In genomic region chr5:141003026-141003425, GRCh38 we compare ENCODE assay signal across 23 cellular contexts. TPM values are rescaled to one million over a fixed set of nuclear protein-coding genes. Genes with fewer than 3 reads are reported as not detected.
DNase-seq lines count a peak whose midpoint lies in the region; ATAC-seq and TF ChIP-seq lines count a peak whose summit lies in the region.
"Had no signal": no experiment of that assay in that cellular context is flagged by ENCODE, and none has a peak within 500 bp of the region (broad histone marks: within the 10 kb centered on the region; RNA-seq: fewer than 3 reads in every experiment).

No MANE protein-coding gene starts in this region.

- H2BK12ac ChIP-seq in trophoblast cell (ENCODE audit: low read length) = peak overlapping the region; percentile 50

- H3K4me1 ChIP-seq in trophoblast cell (ENCODE audit: control insufficient read depth in 1 of 2, insufficient read depth in 2 of 2, low read length in 2 of 2) = peaks cover 6% of the 10 kb centered on the region in 2 experiments
- H3K4me1 ChIP-seq: BLaER1, Caco-2 had no signal

- no peak overlapping the region for H3K4me2 ChIP-seq in trophoblast cell (ENCODE audit: low read length)
- H3K4me2 ChIP-seq: BLaER1 had no signal

- H3K27ac ChIP-seq in WERI-Rb-1 (peak overlapping the region; percentile 97), trophoblast cell (ENCODE audit: low read depth, low read length) (no peak overlapping the region)
- H3K27ac ChIP-seq: BLaER1 had no signal

- no peak for TF ChIP-seq CTCF in WERI-Rb-1 (IDR thresholded peaks at IDR 0.05; ENCODE audit: low read depth, low read length)

- H3K79me1 ChIP-seq in trophoblast cell (ENCODE audit: low read length) = peaks cover 13% of the 10 kb centered on the region

- H4K8ac ChIP-seq in trophoblast cell (ENCODE audit: low read depth, low read length) = no peak overlapping the region

- peaks cover 1% of the 10 kb centered on the region for H3K79me2 ChIP-seq in trophoblast cell (ENCODE audit: control insufficient read depth, insufficient read depth, low read length, poor library complexity)

- H4K91ac ChIP-seq in trophoblast cell (ENCODE audit: low read depth, low read length) = no peak overlapping the region

- no peak overlapping the region for H2AK5ac ChIP-seq in trophoblast cell (ENCODE audit: low read length)

- H3K9ac ChIP-seq in trophoblast cell (ENCODE audit: low read length) = no peak overlapping the region
- H3K9ac ChIP-seq: BLaER1 had no signal

- peak; percentile 11 for DNase-seq in DMS79 treated with DMSO at 0.1 percent for 48 hours (lab: John Stamatoyannopoulos, UW)
- no peak for DNase-seq in DMS79 (lab: John Stamatoyannopoulos, UW)
- DNase-seq in MG63 = peak; percentile 14
- no peak for DNase-seq in WERI-Rb-1
- DNase-seq in trophoblast cell = no peak
- no peak for DNase-seq in GM19240 (ENCODE audit: insufficient read length, low spot score)
- no peak for DNase-seq in COLO829 (ENCODE audit: low spot score)
- DNase-seq: activated B cell treated with CpG ODN at 0.5 μM for 24 hours; activated CD4-positive, alpha-beta T cell treated with anti-CD3 and anti-CD28 coated beads, Interleukin-2, amount 50 U/mL, for 48 hours; activated CD8-positive, alpha-beta memory T cell treated with anti-CD3 and anti-CD28 coated beads, Interleukin-2, amount 50 U/mL, for 48 hours; aorta; Caco-2; caudate nucleus; HCEC 1CT; NCI-H1092; NCI-H526 had no signal

- no peak overlapping the region for H2BK5ac ChIP-seq in trophoblast cell (ENCODE audit: low read depth, low read length, poor library complexity)

- no peak overlapping the region for H2BK120ac ChIP-seq in trophoblast cell (ENCODE audit: insufficient read depth, low read length, poor library complexity)

- no peak overlapping the region for H3K4ac ChIP-seq in trophoblast cell (ENCODE audit: low read depth, low read length)

- H3K36me3 ChIP-seq in MG63 (no peaks in the 10 kb centered on the region), WERI-Rb-1 (no peaks in the 10 kb centered on the region), trophoblast cell (ENCODE audit: control insufficient read depth in 1 of 2, insufficient read depth in 2 of 2, low read length in 2 of 2) (no peaks in the 10 kb centered on the region)
- H3K36me3 ChIP-seq: BLaER1 had no signal

- no peak overlapping the region for H4K12ac ChIP-seq in trophoblast cell (ENCODE audit: low read depth, low read length)

- no peak overlapping the region for H3K23ac ChIP-seq in trophoblast cell (ENCODE audit: low read length)

- WGBS in trophoblast cell (ENCODE audit: extremely low coverage, insufficient coverage, insufficient read length) = no CpG with 5 or more reads among the region's 3 CpGs

- H3K18ac ChIP-seq in trophoblast cell (ENCODE audit: low read length) = no peak overlapping the region

- H3K4me3 ChIP-seq in MG63 = no peak overlapping the region
- no peak overlapping the region for H3K4me3 ChIP-seq in WERI-Rb-1 (ENCODE audit: low read depth, low read length)
- H3K4me3 ChIP-seq in trophoblast cell (ENCODE audit: low read depth, low read length) = no peak overlapping the region
- H3K4me3 ChIP-seq: BLaER1 had no signal

- H3K9me3 ChIP-seq in MG63 = peaks cover 3% of the 10 kb centered on the region
- H3K9me3 ChIP-seq in WERI-Rb-1 (ENCODE audit: severe bottlenecking) = no peaks in the 10 kb centered on the region
- H3K9me3 ChIP-seq in trophoblast cell (ENCODE audit: insufficient read depth, low read depth, low read length) = no peaks in the 10 kb centered on the region
- H3K9me3 ChIP-seq: BLaER1, Caco-2 had no signal

- no peak overlapping the region for H2AFZ ChIP-seq in trophoblast cell (ENCODE audit: insufficient read depth, low read length, poor library complexity)

- no peaks in the 10 kb centered on the region; the same call in 1 of the 2 replicates for H3K27me3 ChIP-seq in MG63
- no peaks in the 10 kb centered on the region for H3K27me3 ChIP-seq in WERI-Rb-1 (ENCODE audit: insufficient read depth, low read depth, severe bottlenecking)
- H3K27me3 ChIP-seq in trophoblast cell (ENCODE audit: insufficient read depth, low read length) = no peaks in the 10 kb centered on the region
- H3K27me3 ChIP-seq: BLaER1 had no signal

- no peak overlapping the region for H3K14ac ChIP-seq in trophoblast cell (ENCODE audit: low read length)

- no peak for ATAC-seq in HG03196 (IDR thresholded peaks at IDR 0.05; ENCODE audit: unreplicated experiment)
- ATAC-seq: activated T-helper 17 cell treated with anti-CD3 and anti-CD28 coated beads, Interleukin-2, amount 50 U/mL, for 72 hours; sciatic nerve had no signal

RNA-seq across cellular contexts. Expression of gene PCDHAC2, which starts 36.8 kb away (rescaled TPM):
- total RNA-seq in MG63 (2014; rRNA removed; shearing (Covaris generic); ENCODE audit: low replicate concordance) = 0.07 TPM in 1 of 2 replicates, not detected in the other
- polyA plus RNA-seq in trophoblast cell (2013) = 2.2 and 2.4 TPM in 2 replicates
- total RNA-seq: activated B cell treated with CpG ODN at 0.5 μM for 24 hours; activated T-helper 17 cell treated with anti-CD3 and anti-CD28 coated beads, Interleukin-2, amount 50 U/mL, for 72 hours; Caco-2 had no signal

RNA-seq across cellular contexts. Expression of gene PCDHB1, which starts 48.1 kb away (rescaled TPM):
- not detected in 2 replicates for total RNA-seq in MG63 (2014; rRNA removed; shearing (Covaris generic); ENCODE audit: low replicate concordance)
- polyA plus RNA-seq in trophoblast cell (2013) = not detected in 2 replicates
- total RNA-seq: A172; activated B cell treated with CpG ODN at 0.5 μM for 24 hours; activated T-helper 17 cell treated with anti-CD3 and anti-CD28 coated beads, Interleukin-2, amount 50 U/mL, for 72 hours; aorta; Caco-2; LHCN-M2; lung microvascular endothelial cell had no signal
- polyA plus RNA-seq: aorta had no signal

Comparison
In these comparisons a context has a peak if more than half of its experiments do, and no peak if none do; other contexts are left out.
1. DNase-seq: peak in DMS79 treated with DMSO at 0.1 percent for 48 hours (single experiment) and MG63 (single experiment); none in DMS79 (single experiment), WERI-Rb-1 (single experiment), trophoblast cell (0 of 2), GM19240 (single experiment) and COLO829 (single experiment).